ENCODE assay signal across 21 cellular contexts in genomic region chr7:149245744-149246143, GRCh38. TPM values are rescaled to one million over a fixed set of nuclear protein-coding genes. Genes with fewer than 3 reads are reported as not detected.
DNase-seq lines count a peak whose midpoint lies in the region; ATAC-seq, FAIRE-seq and TF ChIP-seq lines count a peak whose summit lies in the region.
"Had no signal": no experiment of that assay in that cellular context is flagged by ENCODE, and none has a peak within 500 bp of the region (broad histone marks: within the 10 kb centered on the region; RNA-seq: fewer than 3 reads in every experiment).

No MANE protein-coding gene starts in this region.

- intact Hi-C loops in psoas muscle (cut with DNase I) = no loop called here
- intact Hi-C loops in kidney (cut with DNase I) = no loop called here

- no peaks in the 10 kb centered on the region for H3K9me3 Mint-ChIP-seq in activated CD8-positive, alpha-beta memory T cell treated with anti-CD3 and anti-CD28 coated beads, Interleukin-2, amount 10 ng/mL, durations not matched to agents 7 days and 5 days (ENCODE audit: low read depth)
- peaks cover 7% of the 10 kb centered on the region for H3K9me3 Mint-ChIP-seq in osteocyte (ENCODE audit: unreplicated experiment)

- DNase-seq in activated CD8-positive, alpha-beta memory T cell treated with anti-CD3 and anti-CD28 coated beads, Interleukin-2, amount 10 ng/mL, durations not matched to agents 7 days and 5 days = no peak
- no peak for DNase-seq in activated CD8-positive, alpha-beta memory T cell treated with anti-CD3 and anti-CD28 coated beads for 24 hours
- no peak for DNase-seq in SJSA1 (ENCODE audit: low read depth in 1 of 2, low spot score in 2 of 2)
- DNase-seq in psoas muscle = no peak
- DNase-seq in kidney = no peak
- DNase-seq in osteocyte (ENCODE audit: extremely low spot score, unreplicated experiment) = no peak
- DNase-seq: Caco-2, GDM1, islet precursor cell, NCI-H1436 treated with DMSO at 0.1 percent for 48 hours, NCI-H510A, pancreas, Peyer's patch, T-cell, testis had no signal

- 77 to 86% (median 84%) methylated on average over 5 of the region's 5 CpGs for WGBS in psoas muscle, 3 donors

- H3K4me1 ChIP-seq in SJSA1 (replicated peaks) (peaks cover 16% of the 10 kb centered on the region), psoas muscle (peaks cover 7% of the 10 kb centered on the region), kidney (ENCODE audit: control insufficient read depth in 1 of 2, insufficient read depth in 1 of 2, low read depth in 1 of 2, low read length in 2 of 2) (peaks cover 2 to 7% of the 10 kb centered on the region in 2 donors)

- ATAC-seq in activated CD8-positive, alpha-beta memory T cell treated with anti-CD3 and anti-CD28 coated beads, Interleukin-2, amount 10 ng/mL, durations not matched to agents 7 days and 5 days = peak; percentile 18
- peak; percentile 25 for ATAC-seq in GM21786 (IDR thresholded peaks at IDR 0.05; ENCODE audit: unreplicated experiment)
- ATAC-seq in psoas muscle = no peak
- no peak for ATAC-seq in esophagus mucosa
- ATAC-seq: pancreas, T-cell had no signal

- TF ChIP-seq CTCF in psoas muscle (IDR thresholded peaks at IDR 0.05) (no peak), kidney (IDR thresholded peaks at IDR 0.05; ENCODE audit: borderline replicate concordance, extremely low read depth, insufficient read depth) (no peak), osteocyte (IDR thresholded peaks at IDR 0.05) (no peak)

- peaks cover 16% of the 10 kb centered on the region for H3K36me3 Mint-ChIP-seq in activated CD8-positive, alpha-beta memory T cell treated with anti-CD3 and anti-CD28 coated beads, Interleukin-2, amount 10 ng/mL, durations not matched to agents 7 days and 5 days
- peaks cover 17% of the 10 kb centered on the region for H3K36me3 Mint-ChIP-seq in osteocyte (ENCODE audit: unreplicated experiment)

- H3K9me3 ChIP-seq in SJSA1 (replicated peaks) (no peaks in the 10 kb centered on the region), psoas muscle (peaks cover 5% of the 10 kb centered on the region), kidney (ENCODE audit: control insufficient read depth in 1 of 2, low read length in 2 of 2) (no peaks in the 10 kb centered on the region)
- H3K9me3 ChIP-seq: pancreas, Peyer's patch, testis had no signal

- H3K27ac Mint-ChIP-seq in activated CD8-positive, alpha-beta memory T cell treated with anti-CD3 and anti-CD28 coated beads, Interleukin-2, amount 10 ng/mL, durations not matched to agents 7 days and 5 days = peak overlapping the region; percentile 37
- H3K27ac Mint-ChIP-seq in osteocyte (ENCODE audit: unreplicated experiment) = no peak overlapping the region

- H3K4me3 ChIP-seq in SJSA1 = no peak overlapping the region
- H3K4me3 ChIP-seq in psoas muscle = no peak overlapping the region
- H3K4me3 ChIP-seq in kidney (ENCODE audit: low read length in 2 of 2) = no peak overlapping the region
- H3K4me3 ChIP-seq: pancreas, Peyer's patch, smooth muscle cell, testis had no signal

- CTCF ChIA-PET in activated CD8-positive, alpha-beta memory T cell treated with anti-CD3 and anti-CD28 coated beads, Interleukin-2, amount 10 ng/mL, durations not matched to agents 7 days and 5 days (lab: Charles Lee) = no interaction called here

- H3K27ac ChIP-seq in SJSA1 (peak overlapping the region; percentile 29; the same call in 1 of the 2 replicates), psoas muscle (peak overlapping the region; percentile 32), kidney (ENCODE audit: low read depth in 2 of 2, low read length in 2 of 2) (no peak overlapping the region)
- H3K27ac ChIP-seq: HL-60, pancreas, Peyer's patch, testis had no signal

- no peak overlapping the region for H3K4me3 Mint-ChIP-seq in activated CD8-positive, alpha-beta memory T cell treated with anti-CD3 and anti-CD28 coated beads, Interleukin-2, amount 10 ng/mL, durations not matched to agents 7 days and 5 days
- no peak overlapping the region for H3K4me3 Mint-ChIP-seq in osteocyte (ENCODE audit: unreplicated experiment)
- H3K4me3 Mint-ChIP-seq: T-cell had no signal

- peaks cover 8% of the 10 kb centered on the region; the same call in 1 of the 2 replicates for H3K36me3 ChIP-seq in SJSA1
- peaks cover 0 to 9% of the 10 kb centered on the region in 2 donors for H3K36me3 ChIP-seq in psoas muscle (ENCODE audit: insufficient read depth in 1 of 2, low read depth in 1 of 2)
- peaks cover 3 to 4% of the 10 kb centered on the region in 2 donors for H3K36me3 ChIP-seq in kidney (ENCODE audit: control insufficient read depth in 1 of 2, insufficient read depth in 2 of 2, low read length in 2 of 2)

- peaks cover 42% of the 10 kb centered on the region for H3K4me1 Mint-ChIP-seq in activated CD8-positive, alpha-beta memory T cell treated with anti-CD3 and anti-CD28 coated beads, Interleukin-2, amount 10 ng/mL, durations not matched to agents 7 days and 5 days
- peaks cover 17% of the 10 kb centered on the region for H3K4me1 Mint-ChIP-seq in osteocyte (ENCODE audit: unreplicated experiment)

- H3K27me3 Mint-ChIP-seq in activated CD8-positive, alpha-beta memory T cell treated with anti-CD3 and anti-CD28 coated beads, Interleukin-2, amount 10 ng/mL, durations not matched to agents 7 days and 5 days = no peaks in the 10 kb centered on the region
- H3K27me3 Mint-ChIP-seq in osteocyte (ENCODE audit: unreplicated experiment) = no peaks in the 10 kb centered on the region
- H3K27me3 Mint-ChIP-seq: T-cell had no signal

- FAIRE-seq in kidney (lab: Jason Lieb, UNC) = no peak
- FAIRE-seq: A204.1, bronchial epithelial cell, pancreas had no signal

- no peak overlapping the region for H3K9ac ChIP-seq in kidney (ENCODE audit: low read length in 2 of 2)

- H3K27me3 ChIP-seq in SJSA1 (replicated peaks) = no peaks in the 10 kb centered on the region
- no peaks in the 10 kb centered on the region for H3K27me3 ChIP-seq in psoas muscle (ENCODE audit: insufficient read depth in 3 of 3, low read length in 2 of 3)
- H3K27me3 ChIP-seq: pancreas, Peyer's patch, testis had no signal

RNA-seq across cellular contexts. Expression of gene ZNF212, which starts 6.3 kb away (rescaled TPM):
- 10 to 100 TPM; 12.8 to 14.2 TPM for total RNA-seq in activated CD8-positive, alpha-beta memory T cell treated with anti-CD3 and anti-CD28 coated beads, Interleukin-2, amount 10 ng/mL, durations not matched to agents 7 days and 5 days
- total RNA-seq in SJSA1 (2014; rRNA removed; shearing (Covaris generic)) = 3.7 and 6.3 TPM in 2 replicates
- total RNA-seq in psoas muscle = 1 to 10 TPM; 3.2 to 6.4 (median 4.5) TPM
- 1 to 10 TPM; 3.1 to 5.4 (median 4.3) TPM for polyA plus RNA-seq in psoas muscle
- 13.4 TPM for total RNA-seq in kidney
- 7.9 TPM for polyA plus RNA-seq in kidney (ENCODE audit: insufficient read depth, low read depth, low replicate concordance)
- total RNA-seq in osteocyte = 11.9 and 13.0 TPM in 2 replicates
- 7.5 TPM for total RNA-seq in esophagus mucosa

RNA-seq across cellular contexts. Expression of gene ZNF783, which starts 16.3 kb away (rescaled TPM):
- 10 to 100 TPM; 14.8 to 15.5 TPM for total RNA-seq in activated CD8-positive, alpha-beta memory T cell treated with anti-CD3 and anti-CD28 coated beads, Interleukin-2, amount 10 ng/mL, durations not matched to agents 7 days and 5 days
- total RNA-seq in SJSA1 (2014; rRNA removed; shearing (Covaris generic)) = 2.2 and 3.9 TPM in 2 replicates
- 1 to 10 TPM; 6.0 to 9.0 (median 7.2) TPM for total RNA-seq in psoas muscle
- 10 to 100 TPM in 1 of 3 donors, 1 to 10 TPM in 2; 4.2 to 11.1 (median 4.9) TPM for polyA plus RNA-seq in psoas muscle
- 21.8 TPM for total RNA-seq in kidney
- 3.6 TPM for polyA plus RNA-seq in kidney (ENCODE audit: insufficient read depth, low read depth, low replicate concordance)
- total RNA-seq in osteocyte = 25.4 and 26.0 TPM in 2 replicates
- total RNA-seq in esophagus mucosa = 5.8 TPM

RNA-seq across cellular contexts. Expression of gene ZNF282, which starts 50.4 kb away (rescaled TPM):
- 10 to 100 TPM; 42.0 to 49.7 TPM for total RNA-seq in activated CD8-positive, alpha-beta memory T cell treated with anti-CD3 and anti-CD28 coated beads, Interleukin-2, amount 10 ng/mL, durations not matched to agents 7 days and 5 days
- 16.9 and 17.4 TPM in 2 replicates for total RNA-seq in SJSA1 (2014; rRNA removed; shearing (Covaris generic))
- total RNA-seq in psoas muscle (10 to 100 TPM; 15.3 to 22.5 (median 16.7) TPM), kidney (24.5 TPM), osteocyte (29.8 and 31.3 TPM in 2 replicates), esophagus mucosa (20.0 TPM)
- polyA plus RNA-seq in psoas muscle (10 to 100 TPM in 1 of 3 donors, 1 to 10 TPM in 2; 7.6 to 11.5 (median 10.0) TPM), kidney (ENCODE audit: insufficient read depth, low read depth, low replicate concordance) (9.3 TPM)

Comparison
In these comparisons a context has a peak if more than half of its experiments do, and no peak if none do; other contexts are left out.
1. ATAC-seq: peak in activated CD8-positive, alpha-beta memory T cell treated with anti-CD3 and anti-CD28 coated beads, Interleukin-2, amount 10 ng/mL, durations not matched to agents 7 days and 5 days (single experiment) and GM21786 (single experiment); none in psoas muscle (0 of 4) and esophagus mucosa (single experiment).
2. H3K27ac ChIP-seq: peak in SJSA1 (single experiment) and psoas muscle (single experiment); none in kidney (0 of 2).